Comparison of ENCODE assay signal across 15 cellular contexts in genomic region chr11:9396310-9396709, GRCh38. TPM values are rescaled to one million over a fixed set of nuclear protein-coding genes. Genes with fewer than 3 reads are reported as not detected.
A peak's percentile ranks its signal among the peaks of the same experiment; 100 is the strongest.
DNase-seq lines count a peak whose midpoint lies in the region; ATAC-seq and TF ChIP-seq lines count a peak whose summit lies in the region.
"Had no signal": no experiment of that assay in that cellular context is flagged by ENCODE, and none has a peak within 500 bp of the region (broad histone marks: within the 10 kb centered on the region; RNA-seq: fewer than 3 reads in every experiment).

No MANE protein-coding gene starts in this region.

- DNase-seq in activated naive CD4-positive, alpha-beta T cell treated with Interleukin-2 at 50 U/mL for 16 hours, result no peak
- DNase-seq in chondrocyte (ENCODE audit: low spot score), result no peak
- no peak for DNase-seq in stimulated activated naive CD8-positive, alpha-beta T cell treated with anti-CD3 and anti-CD28 coated beads, Interleukin-15, amount 100 ng/mL, for 72 hours
- no peak for DNase-seq in pons (ENCODE audit: low spot score)
- no peak for DNase-seq in NCI-H2171 treated with DMSO at 0.1 percent for 48 hours (lab: John Stamatoyannopoulos, UW)
- DNase-seq: activated CD8-positive, alpha-beta memory T cell treated with anti-CD3 and anti-CD28 coated beads for 24 hours; left ventricle myocardium superior; naive B cell; NCI-H1092; testis had no signal

- peaks cover 65% of the 10 kb centered on the region for H3K4me1 Mint-ChIP-seq in activated naive CD4-positive, alpha-beta T cell treated with anti-CD3 and anti-CD28 coated beads, Interleukin-2, amount 50 U/mL, for 24 hours
- H3K4me1 Mint-ChIP-seq in chondrocyte (ENCODE audit: low read depth), result peaks cover 45% of the 10 kb centered on the region
- peaks cover 69% of the 10 kb centered on the region for H3K4me1 Mint-ChIP-seq in stimulated activated naive CD8-positive, alpha-beta T cell treated with anti-CD3 and anti-CD28 coated beads, Interleukin-15, amount 100 ng/mL, for 72 hours

- peak overlapping the region; percentile 2; the same call in 1 of the 2 replicates for H3K4me2 ChIP-seq in OCI-LY3 (ENCODE audit: low read length)

- H3K36me3 Mint-ChIP-seq in activated naive CD4-positive, alpha-beta T cell treated with anti-CD3 and anti-CD28 coated beads, Interleukin-2, amount 50 U/mL, for 24 hours, result peaks cover 11% of the 10 kb centered on the region
- H3K36me3 Mint-ChIP-seq in chondrocyte (ENCODE audit: low read depth), result peaks cover 3% of the 10 kb centered on the region
- H3K36me3 Mint-ChIP-seq: IgD-negative memory B cell, naive B cell had no signal

- peaks cover 24% of the 10 kb centered on the region for H3K4me1 ChIP-seq in OCI-LY3 (ENCODE audit: low read length)
- H3K4me1 ChIP-seq: testis had no signal

- TF ChIP-seq CTCF in OCI-LY3 (IDR thresholded peaks at IDR 0.05; ENCODE audit: low read depth, low read length) (no peak), chondrocyte (IDR thresholded peaks at IDR 0.05) (no peak)

- H3K4me3 ChIP-seq in OCI-LY3 (ENCODE audit: low read length), result no peak overlapping the region
- H3K4me3 ChIP-seq: testis had no signal

- peaks cover 13% of the 10 kb centered on the region for H3K36me3 ChIP-seq in OCI-LY3 (replicated peaks; ENCODE audit: low read depth, low read length)

- no peaks in the 10 kb centered on the region for H3K9me3 ChIP-seq in OCI-LY3 (ENCODE audit: insufficient read depth, low read length)
- H3K9me3 ChIP-seq: testis had no signal

- peaks cover 100% of the 10 kb centered on the region for H3K79me2 ChIP-seq in OCI-LY3 (ENCODE audit: low read length)

- no peaks in the 10 kb centered on the region for H3K27me3 ChIP-seq in OCI-LY3 (ENCODE audit: low read depth, low read length)
- H3K27me3 ChIP-seq: testis had no signal

- no peak overlapping the region for H3K9ac ChIP-seq in OCI-LY3 (ENCODE audit: low read length)

- no peak overlapping the region for H3K27ac ChIP-seq in OCI-LY3 (ENCODE audit: low read length)
- H3K27ac ChIP-seq: epithelial cell of prostate, testis had no signal

- peak overlapping the region; percentile 46 for H3K27ac Mint-ChIP-seq in activated naive CD4-positive, alpha-beta T cell treated with anti-CD3 and anti-CD28 coated beads, Interleukin-2, amount 50 U/mL, for 24 hours
- H3K27ac Mint-ChIP-seq in chondrocyte (ENCODE audit: unreplicated experiment), result peak overlapping the region; percentile 35
- H3K27ac Mint-ChIP-seq in stimulated activated naive CD8-positive, alpha-beta T cell treated with anti-CD3 and anti-CD28 coated beads, Interleukin-15, amount 100 ng/mL, for 72 hours, result peak overlapping the region; percentile 6 to 67

- peaks cover 57% of the 10 kb centered on the region for H4K20me1 ChIP-seq in OCI-LY3 (ENCODE audit: insufficient read depth, low read length)

- H3K27me3 Mint-ChIP-seq in activated naive CD4-positive, alpha-beta T cell treated with anti-CD3 and anti-CD28 coated beads, Interleukin-2, amount 50 U/mL, for 24 hours, result no peaks in the 10 kb centered on the region
- H3K27me3 Mint-ChIP-seq in chondrocyte (ENCODE audit: low read depth), result no peaks in the 10 kb centered on the region
- H3K27me3 Mint-ChIP-seq in stimulated activated naive CD8-positive, alpha-beta T cell treated with anti-CD3 and anti-CD28 coated beads, Interleukin-15, amount 100 ng/mL, for 72 hours, result no peaks in the 10 kb centered on the region
- H3K27me3 Mint-ChIP-seq: IgD-negative memory B cell, naive B cell had no signal

- peak overlapping the region; percentile 49 for H3K4me3 Mint-ChIP-seq in activated naive CD4-positive, alpha-beta T cell treated with anti-CD3 and anti-CD28 coated beads, Interleukin-2, amount 50 U/mL, for 24 hours
- H3K4me3 Mint-ChIP-seq in chondrocyte (ENCODE audit: unreplicated experiment), result no peak overlapping the region
- peak overlapping the region; percentile 65 to 76 for H3K4me3 Mint-ChIP-seq in stimulated activated naive CD8-positive, alpha-beta T cell treated with anti-CD3 and anti-CD28 coated beads, Interleukin-15, amount 100 ng/mL, for 72 hours

- no peaks in the 10 kb centered on the region for H3K9me3 Mint-ChIP-seq in activated naive CD4-positive, alpha-beta T cell treated with anti-CD3 and anti-CD28 coated beads, Interleukin-2, amount 50 U/mL, for 24 hours
- H3K9me3 Mint-ChIP-seq in chondrocyte (ENCODE audit: low read depth), result no peaks in the 10 kb centered on the region
- no peaks in the 10 kb centered on the region for H3K9me3 Mint-ChIP-seq in stimulated activated naive CD8-positive, alpha-beta T cell treated with anti-CD3 and anti-CD28 coated beads, Interleukin-15, amount 100 ng/mL, for 72 hours
- H3K9me3 Mint-ChIP-seq: IgD-negative memory B cell, naive B cell had no signal

- ATAC-seq in stimulated activated naive CD8-positive, alpha-beta T cell treated with anti-CD3 and anti-CD28 coated beads, Interleukin-15, amount 100 ng/mL, for 72 hours, result no peak
- ATAC-seq in GM18519 (IDR thresholded peaks at IDR 0.05; ENCODE audit: low FRiP score, unreplicated experiment), result no peak
- ATAC-seq: left ventricle myocardium superior had no signal

- H2AFZ ChIP-seq in OCI-LY3 (ENCODE audit: low read depth, low read length), result no peak overlapping the region

RNA-seq across cellular contexts. Expression of gene IPO7, which starts 11.9 kb away (rescaled TPM):
- 113 to 143 TPM (median 114 TPM) in 3 replicates for total RNA-seq in chondrocyte
